34 cellular contexts compared by ENCODE assay signal in the genomic region with DNA sequence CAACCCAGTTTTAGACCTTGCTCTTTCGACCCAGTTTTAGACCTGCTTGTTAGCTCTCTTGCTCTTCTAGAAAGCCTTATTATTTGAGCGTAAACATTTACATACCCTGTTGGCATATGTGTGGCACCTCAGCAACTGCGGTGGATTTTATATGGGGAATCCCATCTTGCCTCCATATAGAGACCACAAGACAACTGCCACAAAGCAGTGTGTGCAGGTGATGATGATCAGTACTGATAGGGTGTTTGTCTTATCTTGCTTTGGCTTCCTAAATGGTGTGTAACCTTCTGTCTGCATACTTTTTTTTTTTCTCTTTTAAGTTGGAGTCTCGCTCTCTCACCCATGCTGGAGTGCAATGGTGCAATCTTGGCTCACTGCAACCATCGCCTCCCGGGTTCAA.
"Had no signal": no experiment of that assay in that cellular context is flagged by ENCODE, and none has a peak within 500 bp of the region (broad histone marks: within the 10 kb centered on the region; RNA-seq: fewer than 3 reads in every experiment).

No MANE protein-coding gene starts in this region.

- DNase-seq: Karpas-422, Kasumi-1, MG63, MM.1S, MV-4-11, NCI-H1048, NCI-H1092, NCI-H1092 treated with DMSO at 0.1 percent for 48 hours, NCI-H1105, NCI-H1105 treated with DMSO at 0.1 percent for 48 hours, NCI-H1417, NCI-H1417 treated with DMSO at 0.1 percent for 48 hours, NCI-H1436, NCI-H1436 treated with DMSO at 0.1 percent for 48 hours, NCI-H146, NCI-H1694, NCI-H1694 treated with DMSO at 0.1 percent for 48 hours, NCI-H187, NCI-H187 treated with DMSO at 0.1 percent for 48 hours, NCI-H1930, NCI-H2029, NCI-H2029 treated with DMSO at 0.1 percent for 48 hours, NCI-H2081, NCI-H2081 treated with DMSO at 0.1 percent for 48 hours, NCI-H2107, NCI-H2171, NCI-H2171 treated with DMSO at 0.1 percent for 48 hours, NCI-H2227 treated with DMSO at 0.1 percent for 48 hours, NCI-H226, NCI-H345, NCI-H446, NCI-H446 treated with DMSO at 0.1 percent for 48 hours, NCI-H510A, NCI-H510A treated with DMSO at 0.1 percent for 48 hours had no signal

- H3K36me3 ChIP-seq: MG63 had no signal

- H3K27me3 ChIP-seq: MG63 had no signal

- H3K4me3 ChIP-seq: MG63 had no signal
